ENCODE assay signal across 8 cellular contexts in the genomic region with DNA sequence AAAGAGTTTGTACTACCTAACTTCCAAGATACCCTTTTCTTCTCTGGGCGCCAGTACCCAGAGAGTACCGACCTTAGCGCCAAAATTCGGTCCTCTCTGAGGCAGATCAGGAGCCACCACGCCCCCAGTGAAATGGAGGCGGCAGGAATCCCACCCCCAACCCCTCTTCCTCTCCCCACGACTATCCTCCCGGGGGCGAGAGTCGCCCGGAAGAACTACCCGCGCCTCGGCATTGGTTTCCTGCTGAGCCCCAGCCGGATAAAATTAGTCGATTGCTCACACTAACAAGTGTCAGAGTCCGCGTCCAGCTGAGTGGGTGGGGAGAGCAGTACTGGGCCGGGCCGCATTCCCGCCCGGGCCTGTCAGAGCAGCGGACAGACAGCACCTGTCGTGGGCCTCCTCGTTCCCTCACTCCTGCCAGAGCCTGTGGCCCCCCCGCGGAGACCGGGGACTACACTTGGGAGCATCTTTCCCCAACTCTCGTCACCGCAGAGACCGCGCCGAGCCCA.
DNase-seq lines count a peak whose midpoint lies in the region; ATAC-seq and TF ChIP-seq lines count a peak whose summit lies in the region.

No MANE protein-coding gene starts in this region.

- BruUV-seq in Calu3 (replicated peaks; lab: Mats Ljungman, UMichigan) = no TSS peak

- CTCF ChIA-PET in Calu3 (lab: Charles Lee) = no interaction called here

- H3K9me3 ChIP-seq in upper lobe of right lung = no peaks in the 10 kb centered on the region

- H3K4me3 Mint-ChIP-seq in Calu3 (ENCODE audit: low read depth, unreplicated experiment) (peak overlapping the region; percentile 63), nephron (peak overlapping the region; percentile 84 to 93 (median 89))

- H3K4me1 Mint-ChIP-seq in Calu3 (ENCODE audit: low read depth, unreplicated experiment) (no peaks in the 10 kb centered on the region), nephron (peaks cover 42% of the 10 kb centered on the region)

- TF ChIP-seq CTCF in Calu3 (IDR thresholded peaks at IDR 0.05; ENCODE audit: unreplicated experiment) (no peak), fibroblast of the aortic adventitia (IDR thresholded peaks at IDR 0.05; ENCODE audit: insufficient read depth, low read length) (no peak), nephron (IDR thresholded peaks at IDR 0.05; ENCODE audit: unreplicated experiment in 3 of 3) (no peak), upper lobe of right lung (IDR thresholded peaks at IDR 0.05) (no peak)

- intact Hi-C loops in Calu3 (cut with micrococcal nuclease; ENCODE audit: unreplicated experiment) (loop anchor here (5.0 kb wide), 1 partner anchor 153 kb away; no protein-coding TSS in a partner anchor), upper lobe of right lung (cut with DNase I) (loop anchor here (10.0 kb wide), 1 partner anchor 151 kb away; no protein-coding TSS in a partner anchor)

- H3K4me3 ChIP-seq in fibroblast of the aortic adventitia (ENCODE audit: low read depth, low read length) = peak overlapping the region; percentile 57
- H3K4me3 ChIP-seq in upper lobe of right lung = peak overlapping the region; percentile 56

- H3K36me3 ChIP-seq in upper lobe of right lung = no peaks in the 10 kb centered on the region

- H3K36me3 Mint-ChIP-seq in Calu3 (ENCODE audit: insufficient read depth, unreplicated experiment) (peaks cover 21% of the 10 kb centered on the region), nephron (ENCODE audit: low read depth) (peaks cover 20% of the 10 kb centered on the region)

- H3K9me3 Mint-ChIP-seq in Calu3 (ENCODE audit: low read depth, unreplicated experiment) (no peaks in the 10 kb centered on the region), nephron (no peaks in the 10 kb centered on the region)

- no peaks in the 10 kb centered on the region for H3K27me3 ChIP-seq in upper lobe of right lung

- ATAC-seq in GM21528 (IDR thresholded peaks at IDR 0.05; ENCODE audit: low FRiP score, unreplicated experiment) (peak; percentile 49), upper lobe of right lung (peak; percentile 79), GM18870 (IDR thresholded peaks at IDR 0.05; ENCODE audit: unreplicated experiment) (no peak)

- H3K27me3 Mint-ChIP-seq in Calu3 (ENCODE audit: unreplicated experiment) (peaks cover 26% of the 10 kb centered on the region), nephron (ENCODE audit: low read depth) (no peaks in the 10 kb centered on the region)

- H3K27ac ChIP-seq in upper lobe of right lung = peak overlapping the region; percentile 85

- no peak overlapping the region for H3K27ac Mint-ChIP-seq in Calu3 (ENCODE audit: unreplicated experiment)
- peak overlapping the region; percentile 97 to 99 (median 98) for H3K27ac Mint-ChIP-seq in nephron

- no peaks in the 10 kb centered on the region for H3K4me1 ChIP-seq in upper lobe of right lung

- DNase-seq in Calu3 (peak; percentile 26), NCI-H460 (ENCODE audit: extremely low read depth, low read depth) (peak; percentile 7), fibroblast of the aortic adventitia (ENCODE audit: low read depth) (peak; percentile 67), upper lobe of right lung (peak; percentile 73)
- peak; percentile 16 for DNase-seq in activated effector memory CD4-positive, alpha-beta T cell treated with Interleukin-2 at 50 U/mL for 16 hours

Comparison
In these comparisons a context has a peak if more than half of its experiments do, and no peak if none do; other contexts are left out.
1. DNase-seq: peak in every context shown above with its lines; median percentile 73 in upper lobe of right lung; 67 in fibroblast of the aortic adventitia; 26 in Calu3; 16 in activated effector memory CD4-positive, alpha-beta T cell treated with Interleukin-2 at 50 U/mL for 16 hours; 7 in NCI-H460.